Comparison of ENCODE assay signal across 9 cellular contexts in genomic region chr1:100039571-100039970, GRCh38.
DNase-seq lines count a peak whose midpoint lies in the region; ATAC-seq, FAIRE-seq and TF ChIP-seq lines count a peak whose summit lies in the region.
"Had no signal": no experiment of that assay in that cellular context is flagged by ENCODE, and none has a peak within 500 bp of the region (broad histone marks: within the 10 kb centered on the region; RNA-seq: fewer than 3 reads in every experiment).

No MANE protein-coding gene starts in this region.

- H3K27ac Mint-ChIP-seq in T-helper 2 cell treated with Interferon-gamma antibody and Interleukin-4, amounts not matched to agents 5 μg/mL and 100 μg/mL, for 36 hours: peak overlapping the region; percentile 98
- H3K27ac Mint-ChIP-seq in activated B cell treated with CpG ODN at 0.5 μM for 24 hours: peak overlapping the region; percentile 98
- peak overlapping the region; percentile 99 for H3K27ac Mint-ChIP-seq in stimulated activated effector memory CD8-positive, alpha-beta T cell treated with anti-CD3 and anti-CD28 coated beads, Interleukin-12 subunit alpha, Interleukin-12 subunit beta, amount 100 ng/mL, for 72 hours

- H3K27me3 Mint-ChIP-seq in T-helper 2 cell treated with Interferon-gamma antibody and Interleukin-4, amounts not matched to agents 5 μg/mL and 100 μg/mL, for 36 hours (ENCODE audit: low read depth): no peaks in the 10 kb centered on the region
- H3K27me3 Mint-ChIP-seq in activated B cell treated with CpG ODN at 0.5 μM for 24 hours: no peaks in the 10 kb centered on the region

- TF ChIP-seq POLR2A in GM12892 (IDR thresholded peaks at IDR 0.05; ENCODE audit: low read depth, low read length): no peak

- no peaks in the 10 kb centered on the region for H3K9me3 ChIP-seq in right cardiac atrium (ENCODE audit: control insufficient read depth, low read length)

- peak overlapping the region; percentile 35 for H3K4me3 ChIP-seq in right cardiac atrium (ENCODE audit: low read length)

- POLR2A ChIA-PET in activated B cell treated with CpG ODN at 0.5 μM for 24 hours (lab: Charles Lee): interaction anchor here (2.3 kb wide), 1 partner anchor 70 kb away, joined by 22 read pairs; the partner anchor contains the start of gene SLC35A3

- ATAC-seq in activated B cell treated with CpG ODN at 0.5 μM for 24 hours (ENCODE audit: low read depth) (no peak), right cardiac atrium (no peak)
- no peak for ATAC-seq in stimulated activated effector memory CD8-positive, alpha-beta T cell treated with anti-CD3 and anti-CD28 coated beads, Interleukin-12 subunit alpha, Interleukin-12 subunit beta, amount 100 ng/mL, for 72 hours

- FAIRE-seq in GM12892 (lab: Jason Lieb, UNC): no peak

- no peak overlapping the region for H3K27ac ChIP-seq in right cardiac atrium (ENCODE audit: low read length)

- H3K36me3 Mint-ChIP-seq in T-helper 2 cell treated with Interferon-gamma antibody and Interleukin-4, amounts not matched to agents 5 μg/mL and 100 μg/mL, for 36 hours (ENCODE audit: low read depth): peaks cover 47% of the 10 kb centered on the region
- peaks cover 29% of the 10 kb centered on the region for H3K36me3 Mint-ChIP-seq in activated B cell treated with CpG ODN at 0.5 μM for 24 hours (ENCODE audit: low read depth)
- peaks cover 67% of the 10 kb centered on the region for H3K36me3 Mint-ChIP-seq in stimulated activated effector memory CD8-positive, alpha-beta T cell treated with anti-CD3 and anti-CD28 coated beads, Interleukin-12 subunit alpha, Interleukin-12 subunit beta, amount 100 ng/mL, for 72 hours

- no peak for TF ChIP-seq CTCF in activated B cell treated with CpG ODN at 0.5 μM for 24 hours (IDR thresholded peaks at IDR 0.05)

- H3K9me3 Mint-ChIP-seq in T-helper 2 cell treated with Interferon-gamma antibody and Interleukin-4, amounts not matched to agents 5 μg/mL and 100 μg/mL, for 36 hours: peaks cover 7% of the 10 kb centered on the region
- H3K9me3 Mint-ChIP-seq in activated B cell treated with CpG ODN at 0.5 μM for 24 hours: no peaks in the 10 kb centered on the region
- H3K9me3 Mint-ChIP-seq in stimulated activated effector memory CD8-positive, alpha-beta T cell treated with anti-CD3 and anti-CD28 coated beads, Interleukin-12 subunit alpha, Interleukin-12 subunit beta, amount 100 ng/mL, for 72 hours: no peaks in the 10 kb centered on the region

- peak overlapping the region; percentile 95 for H3K4me3 Mint-ChIP-seq in T-helper 2 cell treated with Interferon-gamma antibody and Interleukin-4, amounts not matched to agents 5 μg/mL and 100 μg/mL, for 36 hours
- peak overlapping the region; percentile 98 for H3K4me3 Mint-ChIP-seq in activated B cell treated with CpG ODN at 0.5 μM for 24 hours
- H3K4me3 Mint-ChIP-seq in stimulated activated effector memory CD8-positive, alpha-beta T cell treated with anti-CD3 and anti-CD28 coated beads, Interleukin-12 subunit alpha, Interleukin-12 subunit beta, amount 100 ng/mL, for 72 hours: peak overlapping the region; percentile 93

- H3K27me3 ChIP-seq in right cardiac atrium (ENCODE audit: control insufficient read depth, insufficient read depth): no peaks in the 10 kb centered on the region

- WGBS in right cardiac atrium: 17% methylated on average over 2 of the region's 2 CpGs

- H3K4me1 Mint-ChIP-seq in T-helper 2 cell treated with Interferon-gamma antibody and Interleukin-4, amounts not matched to agents 5 μg/mL and 100 μg/mL, for 36 hours (ENCODE audit: low read depth): peaks cover 48% of the 10 kb centered on the region
- peaks cover 68% of the 10 kb centered on the region for H3K4me1 Mint-ChIP-seq in activated B cell treated with CpG ODN at 0.5 μM for 24 hours
- H3K4me1 Mint-ChIP-seq in stimulated activated effector memory CD8-positive, alpha-beta T cell treated with anti-CD3 and anti-CD28 coated beads, Interleukin-12 subunit alpha, Interleukin-12 subunit beta, amount 100 ng/mL, for 72 hours: peaks cover 63% of the 10 kb centered on the region

- peaks cover 4% of the 10 kb centered on the region for H3K4me1 ChIP-seq in right cardiac atrium (ENCODE audit: control insufficient read depth, insufficient read depth, low read length)

- CTCF ChIA-PET in activated B cell treated with CpG ODN at 0.5 μM for 24 hours (lab: Charles Lee): no interaction called here

- no peak for DNase-seq in T-helper 2 cell treated with Interferon-gamma antibody and Interleukin-4, amounts not matched to agents 5 μg/mL and 100 μg/mL, for 36 hours (ENCODE audit: low spot score)
- DNase-seq in T-helper 2 cell (no peak), activated B cell treated with CpG ODN at 0.5 μM for 24 hours (no peak), right cardiac atrium (no peak), NCI-H1417 treated with DMSO at 0.1 percent for 48 hours (lab: John Stamatoyannopoulos, UW) (no peak), NCI-H446 treated with DMSO at 0.1 percent for 48 hours (lab: John Stamatoyannopoulos, UW) (no peak), GM12892 (ENCODE audit: insufficient read length) (no peak)
- DNase-seq in stimulated activated effector memory CD8-positive, alpha-beta T cell treated with anti-CD3 and anti-CD28 coated beads, Interleukin-12 subunit alpha, Interleukin-12 subunit beta, amount 100 ng/mL, for 72 hours (ENCODE audit: low spot score in 2 of 2): no peak
- DNase-seq: C1 segment of cervical spinal cord had no signal

- intact Hi-C loops in activated B cell treated with CpG ODN at 0.5 μM for 24 hours (cut with micrococcal nuclease) (loop anchor here (2.0 to 5.0 kb wide), 3 partner anchors 69 to 1167 kb away; no protein-coding TSS in a partner anchor), right cardiac atrium (cut with DNase I) (loop anchor here in 1 of 4 donors (10.0 kb wide), 1 partner anchor 235 kb away; no protein-coding TSS in a partner anchor)
